In the genomic region with DNA sequence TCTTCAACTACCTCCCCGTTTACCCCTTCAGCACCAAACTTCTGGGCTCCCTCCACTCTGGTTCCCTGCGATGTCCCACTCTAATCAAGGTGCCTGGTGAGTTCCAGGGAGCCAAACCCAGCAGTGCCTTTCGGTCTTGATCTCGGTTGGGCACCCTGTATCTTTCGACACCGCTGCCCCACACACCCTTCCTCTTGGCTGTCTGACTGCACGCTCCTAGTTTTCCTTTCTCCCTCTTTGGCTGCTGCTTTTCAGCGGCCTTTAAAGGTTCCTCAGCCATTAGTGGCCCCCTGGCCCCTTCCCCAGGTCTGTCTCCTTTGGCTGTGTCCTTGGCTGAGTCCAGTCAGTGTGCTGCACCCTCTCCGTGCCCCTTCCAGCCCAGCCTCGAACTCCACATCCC, we compare ENCODE assay signal across 8 cellular contexts. TPM values are rescaled to one million over a fixed set of nuclear protein-coding genes. Genes with fewer than 3 reads are reported as not detected.
DNase-seq lines count a peak whose midpoint lies in the region; ATAC-seq and TF ChIP-seq lines count a peak whose summit lies in the region.

No MANE protein-coding gene starts in this region.

- ATAC-seq in HG03439 (IDR thresholded peaks at IDR 0.05; ENCODE audit: unreplicated experiment): no peak
- no peak for ATAC-seq in HG02798 (IDR thresholded peaks at IDR 0.05; ENCODE audit: poor library complexity, unreplicated experiment)

- peaks cover 5 to 31% (median 11%) of the 10 kb centered on the region in 4 donors for H3K36me3 ChIP-seq in sigmoid colon

- BruUV-seq in Calu3 (replicated peaks; lab: Mats Ljungman, UMichigan): no TSS peak

- TF ChIP-seq POLR2A in sigmoid colon (IDR thresholded peaks at IDR 0.05): no peak

- POLR2A ChIA-PET in activated CD4-positive, alpha-beta memory T cell treated with anti-CD3 and anti-CD28 coated beads, Interleukin-2, amount 10 ng/mL, durations not matched to agents 7 days and 5 days (lab: Charles Lee): interaction anchor here (0.6 kb wide), 1 partner anchor 355 kb away, joined by 3 read pairs; no protein-coding TSS in a partner anchor

- peak overlapping the region; percentile 62 for H3K4me3 Mint-ChIP-seq in Calu3 (ENCODE audit: low read depth, unreplicated experiment)
- peak overlapping the region; percentile 86 for H3K4me3 Mint-ChIP-seq in activated CD4-positive, alpha-beta memory T cell treated with anti-CD3 and anti-CD28 coated beads, Interleukin-2, amount 10 ng/mL, durations not matched to agents 7 days and 5 days

- peak overlapping the region; percentile 95 to 98 (median 96) for H3K27ac ChIP-seq in sigmoid colon

- H3K27ac Mint-ChIP-seq in Calu3 (ENCODE audit: unreplicated experiment): peak overlapping the region; percentile 43
- peak overlapping the region; percentile 4 for H3K27ac Mint-ChIP-seq in activated CD4-positive, alpha-beta memory T cell treated with anti-CD3 and anti-CD28 coated beads, Interleukin-2, amount 10 ng/mL, durations not matched to agents 7 days and 5 days

- peak overlapping the region; percentile 61 for H3K4me3 ChIP-seq in fibroblast of villous mesenchyme (ENCODE audit: low read depth, low read length)
- H3K4me3 ChIP-seq in sigmoid colon: peak overlapping the region; percentile 54 to 92 (median 90)

- CTCF ChIA-PET in Calu3 (lab: Charles Lee): no interaction called here
- CTCF ChIA-PET in activated CD4-positive, alpha-beta memory T cell treated with anti-CD3 and anti-CD28 coated beads, Interleukin-2, amount 10 ng/mL, durations not matched to agents 7 days and 5 days (lab: Charles Lee): interaction anchor here (1.8 kb wide), 1 partner anchor 135 kb away, joined by 6 read pairs; no protein-coding TSS in a partner anchor

- no peak for TF ChIP-seq EP300 in sigmoid colon (IDR thresholded peaks at IDR 0.05)

- TF ChIP-seq CTCF in Calu3 (IDR thresholded peaks at IDR 0.05; ENCODE audit: unreplicated experiment) (no peak), fibroblast of villous mesenchyme (IDR thresholded peaks at IDR 0.05; ENCODE audit: insufficient read depth, low read depth, low read length) (no peak), sigmoid colon (IDR thresholded peaks at IDR 0.05) (no peak)

- H3K9me3 Mint-ChIP-seq in Calu3 (ENCODE audit: low read depth, unreplicated experiment): no peaks in the 10 kb centered on the region
- no peaks in the 10 kb centered on the region for H3K9me3 Mint-ChIP-seq in activated CD4-positive, alpha-beta memory T cell treated with anti-CD3 and anti-CD28 coated beads, Interleukin-2, amount 10 ng/mL, durations not matched to agents 7 days and 5 days

- peaks cover 50% of the 10 kb centered on the region for H3K36me3 Mint-ChIP-seq in Calu3 (ENCODE audit: insufficient read depth, unreplicated experiment)
- peaks cover 49% of the 10 kb centered on the region for H3K36me3 Mint-ChIP-seq in activated CD4-positive, alpha-beta memory T cell treated with anti-CD3 and anti-CD28 coated beads, Interleukin-2, amount 10 ng/mL, durations not matched to agents 7 days and 5 days (ENCODE audit: low read depth)

- intact Hi-C loops in Calu3 (cut with micrococcal nuclease; ENCODE audit: unreplicated experiment): no loop called here
- intact Hi-C loops in sigmoid colon (cut with DNase I): no loop called here

- no peaks in the 10 kb centered on the region for H3K27me3 Mint-ChIP-seq in Calu3 (ENCODE audit: unreplicated experiment)
- H3K27me3 Mint-ChIP-seq in activated CD4-positive, alpha-beta memory T cell treated with anti-CD3 and anti-CD28 coated beads, Interleukin-2, amount 10 ng/mL, durations not matched to agents 7 days and 5 days: no peaks in the 10 kb centered on the region

- peaks cover 0 to 17% (median 13%) of the 10 kb centered on the region in 4 donors for H3K4me1 ChIP-seq in sigmoid colon

- DNase-seq in Calu3: no peak
- DNase-seq in activated CD4-positive, alpha-beta memory T cell treated with anti-CD3 and anti-CD28 coated beads, Interleukin-2, amount 10 ng/mL, durations not matched to agents 7 days and 5 days: no peak
- no peak for DNase-seq in fibroblast of villous mesenchyme (ENCODE audit: low read depth)
- DNase-seq in sigmoid colon: no peak
- DNase-seq in mucosa of gallbladder (ENCODE audit: low spot score): no peak
- DNase-seq in NCI-H1694 (lab: John Stamatoyannopoulos, UW): no peak

- H3K27me3 ChIP-seq in sigmoid colon: no peaks in the 10 kb centered on the region

- no peaks in the 10 kb centered on the region for H3K9me3 ChIP-seq in sigmoid colon

- H3K4me1 Mint-ChIP-seq in Calu3 (ENCODE audit: low read depth, unreplicated experiment): peaks cover 28% of the 10 kb centered on the region
- peaks cover 51% of the 10 kb centered on the region for H3K4me1 Mint-ChIP-seq in activated CD4-positive, alpha-beta memory T cell treated with anti-CD3 and anti-CD28 coated beads, Interleukin-2, amount 10 ng/mL, durations not matched to agents 7 days and 5 days

- WGBS in sigmoid colon, 2 donors: 70 to 79% methylated on average over 10 of the region's 10 CpGs

RNA-seq across cellular contexts. Expression of a gene that starts 0.8 kb away (rescaled TPM):
- total RNA-seq in Calu3 (2022) (19.5 and 21.9 TPM in 2 replicates), fibroblast of villous mesenchyme (19.0 and 21.6 TPM in 2 replicates), sigmoid colon (100 to 1,000 TPM in 1 of 4 donors, 10 to 100 TPM in 3; 32.9 to 117 (median 45.1) TPM), mucosa of gallbladder (62.8 TPM)
- total RNA-seq in activated CD4-positive, alpha-beta memory T cell treated with anti-CD3 and anti-CD28 coated beads, Interleukin-2, amount 10 ng/mL, durations not matched to agents 7 days and 5 days: 10 to 100 TPM; 50.8 to 59.0 TPM
- 10 to 100 TPM in 1 of 3 donors, 1 to 10 TPM in 2; 4.4 to 46.4 (median 9.0) TPM for polyA plus RNA-seq in sigmoid colon

RNA-seq across cellular contexts. Expression of a gene that starts 18.0 kb away (rescaled TPM):
- total RNA-seq in Calu3 (2022) (133 and 141 TPM in 2 replicates), fibroblast of villous mesenchyme (216 and 304 TPM in 2 replicates), sigmoid colon (100 to 1,000 TPM in 3 of 4 donors, 10 to 100 TPM in 1; 75.6 to 150 (median 128) TPM), mucosa of gallbladder (137 TPM)
- total RNA-seq in activated CD4-positive, alpha-beta memory T cell treated with anti-CD3 and anti-CD28 coated beads, Interleukin-2, amount 10 ng/mL, durations not matched to agents 7 days and 5 days: 100 to 1,000 TPM; 255 to 266 TPM
- polyA plus RNA-seq in sigmoid colon: 100 to 1,000 TPM; 190 to 240 (median 211) TPM

RNA-seq across cellular contexts. Expression of a gene that starts 18.6 kb away (rescaled TPM):
- total RNA-seq in Calu3 (2022): 45.8 and 48.5 TPM in 2 replicates
- total RNA-seq in activated CD4-positive, alpha-beta memory T cell treated with anti-CD3 and anti-CD28 coated beads, Interleukin-2, amount 10 ng/mL, durations not matched to agents 7 days and 5 days: 10 to 100 TPM; 88.1 to 88.3 TPM
- 92.4 and 109 TPM in 2 replicates for total RNA-seq in fibroblast of villous mesenchyme
- 10 to 100 TPM; 53.2 to 72.9 (median 67.6) TPM for total RNA-seq in sigmoid colon
- polyA plus RNA-seq in sigmoid colon: 10 to 100 TPM; 52.2 to 87.1 (median 78.4) TPM
- total RNA-seq in mucosa of gallbladder: 63.3 TPM

RNA-seq across cellular contexts. Expression of a gene that starts 33.0 kb away (rescaled TPM):
- 30.9 and 41.7 TPM in 2 replicates for total RNA-seq in Calu3 (2022)
- total RNA-seq in activated CD4-positive, alpha-beta memory T cell treated with anti-CD3 and anti-CD28 coated beads, Interleukin-2, amount 10 ng/mL, durations not matched to agents 7 days and 5 days: 10 to 100 TPM; 51.5 to 53.6 TPM
- total RNA-seq in fibroblast of villous mesenchyme: 28.3 and 31.1 TPM in 2 replicates
- 10 to 100 TPM; 42.6 to 54.7 (median 47.6) TPM for total RNA-seq in sigmoid colon
- polyA plus RNA-seq in sigmoid colon: 10 to 100 TPM; 22.0 to 37.1 (median 23.4) TPM
- 37.5 TPM for total RNA-seq in mucosa of gallbladder

RNA-seq across cellular contexts. Expression of a gene that starts 41.1 kb away (rescaled TPM):
- total RNA-seq in Calu3 (2022) (4.1 and 7.2 TPM in 2 replicates), fibroblast of villous mesenchyme (27.6 and 30.0 TPM in 2 replicates), sigmoid colon (10 to 100 TPM; 45.7 to 57.8 (median 56.5) TPM), mucosa of gallbladder (30.6 TPM)
- 10 to 100 TPM; 18.5 to 20.2 TPM for total RNA-seq in activated CD4-positive, alpha-beta memory T cell treated with anti-CD3 and anti-CD28 coated beads, Interleukin-2, amount 10 ng/mL, durations not matched to agents 7 days and 5 days
- 10 to 100 TPM; 14.0 to 21.6 (median 19.7) TPM for polyA plus RNA-seq in sigmoid colon
